ENCODE assay signal across 3 cellular contexts in the genomic region with DNA sequence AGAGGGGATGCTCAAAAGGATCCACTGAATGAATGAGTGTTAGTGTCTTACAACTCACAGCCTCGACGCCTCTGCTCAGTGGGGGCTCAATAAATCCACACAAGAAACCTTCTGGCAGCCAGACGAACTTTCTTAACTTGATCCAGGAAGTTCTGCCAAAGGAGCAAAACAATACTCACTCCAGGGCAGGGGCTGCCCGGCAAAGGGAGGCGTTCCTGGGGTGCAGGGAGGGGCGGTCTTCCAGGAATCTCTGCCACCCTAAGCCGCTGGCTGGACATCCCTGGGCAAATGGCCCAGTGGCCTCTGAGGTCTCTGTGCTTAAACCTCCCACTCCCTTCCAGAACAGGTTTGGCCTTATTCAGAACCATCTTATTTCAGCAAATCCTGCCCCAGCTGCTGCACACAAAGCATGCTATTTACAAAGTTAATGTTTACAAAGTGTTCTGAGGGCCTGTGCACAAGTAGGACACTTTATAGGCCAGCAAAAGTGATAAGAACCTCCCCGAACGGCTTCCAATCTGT.
TF ChIP-seq lines count a peak whose summit lies in the region.

No MANE protein-coding gene starts in this region.

TF ChIP-seq in GM23338, 12 proteins besides CTCF, POLR2A, EP300 and RAD21 (continues in another document):
- TF ChIP-seq, protein P1, sequence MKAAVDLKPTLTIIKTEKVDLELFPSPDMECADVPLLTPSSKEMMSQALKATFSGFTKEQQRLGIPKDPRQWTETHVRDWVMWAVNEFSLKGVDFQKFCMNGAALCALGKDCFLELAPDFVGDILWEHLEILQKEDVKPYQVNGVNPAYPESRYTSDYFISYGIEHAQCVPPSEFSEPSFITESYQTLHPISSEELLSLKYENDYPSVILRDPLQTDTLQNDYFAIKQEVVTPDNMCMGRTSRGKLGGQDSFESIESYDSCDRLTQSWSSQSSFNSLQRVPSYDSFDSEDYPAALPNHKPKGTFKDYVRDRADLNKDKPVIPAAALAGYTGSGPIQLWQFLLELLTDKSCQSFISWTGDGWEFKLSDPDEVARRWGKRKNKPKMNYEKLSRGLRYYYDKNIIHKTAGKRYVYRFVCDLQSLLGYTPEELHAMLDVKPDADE (IDR thresholded peaks at IDR 0.05), result no peak
- TF ChIP-seq POLR2AphosphoS5 (IDR thresholded peaks at IDR 0.05; ENCODE audit: low read depth), result no peak
- TF ChIP-seq JUNB (IDR thresholded peaks at IDR 0.05; ENCODE audit: unreplicated experiment), result no peak
- TF ChIP-seq CREB1 (CRISPR knock-in tag; IDR thresholded peaks at IDR 0.05; ENCODE audit: low read depth), result no peak

TF ChIP-seq in K562, 482 proteins besides CTCF, POLR2A, EP300 and RAD21 (continues in another document):
- TF ChIP-seq PHB2 (IDR thresholded peaks at IDR 0.05; ENCODE audit: low read depth), result no peak
- no peak for TF ChIP-seq PRDM10 (IDR thresholded peaks at IDR 0.05; ENCODE audit: partially characterized antibody)
- no peak for TF ChIP-seq AFF1 (IDR thresholded peaks at IDR 0.05; ENCODE audit: low read depth in 1 of 2, partially characterized antibody in 2 of 2)
- no peak for TF ChIP-seq DPF2 (IDR thresholded peaks at IDR 0.05)
- TF ChIP-seq, protein P2, sequence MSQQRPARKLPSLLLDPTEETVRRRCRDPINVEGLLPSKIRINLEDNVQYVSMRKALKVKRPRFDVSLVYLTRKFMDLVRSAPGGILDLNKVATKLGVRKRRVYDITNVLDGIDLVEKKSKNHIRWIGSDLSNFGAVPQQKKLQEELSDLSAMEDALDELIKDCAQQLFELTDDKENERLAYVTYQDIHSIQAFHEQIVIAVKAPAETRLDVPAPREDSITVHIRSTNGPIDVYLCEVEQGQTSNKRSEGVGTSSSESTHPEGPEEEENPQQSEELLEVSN (IDR thresholded peaks at IDR 0.05; ENCODE audit: borderline replicate concordance in 1 of 2, extremely low read depth in 1 of 2, insufficient read depth in 1 of 2, insufficient read length in 1 of 2, low read depth in 1 of 2, low read length in 1 of 2, poor library complexity in 1 of 2, severe bottlenecking in 1 of 2), result no peak
- TF ChIP-seq CBFB (CRISPR knock-in tag; IDR thresholded peaks at IDR 0.05), result no peak
- TF ChIP-seq E2F5 (CRISPR knock-in tag; IDR thresholded peaks at IDR 0.05), result no peak
- no peak for TF ChIP-seq JUNB (CRISPR knock-in tag; conservative IDR thresholded peaks at IDR 0.05)
- TF ChIP-seq GABPA (tag; conservative IDR thresholded peaks at IDR 0.05; ENCODE audit: low read depth), result no peak

TF ChIP-seq in liver, 16 proteins besides CTCF, POLR2A, EP300 and RAD21:
- TF ChIP-seq TAF1 (conservative IDR thresholded peaks at IDR 0.05), result no peak
- TF ChIP-seq NR2F2 (IDR thresholded peaks at IDR 0.05), result no peak
- TF ChIP-seq, protein P3, sequence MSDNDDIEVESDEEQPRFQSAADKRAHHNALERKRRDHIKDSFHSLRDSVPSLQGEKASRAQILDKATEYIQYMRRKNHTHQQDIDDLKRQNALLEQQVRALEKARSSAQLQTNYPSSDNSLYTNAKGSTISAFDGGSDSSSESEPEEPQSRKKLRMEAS (IDR thresholded peaks at IDR 0.05), result no peak
- TF ChIP-seq, protein P4, sequence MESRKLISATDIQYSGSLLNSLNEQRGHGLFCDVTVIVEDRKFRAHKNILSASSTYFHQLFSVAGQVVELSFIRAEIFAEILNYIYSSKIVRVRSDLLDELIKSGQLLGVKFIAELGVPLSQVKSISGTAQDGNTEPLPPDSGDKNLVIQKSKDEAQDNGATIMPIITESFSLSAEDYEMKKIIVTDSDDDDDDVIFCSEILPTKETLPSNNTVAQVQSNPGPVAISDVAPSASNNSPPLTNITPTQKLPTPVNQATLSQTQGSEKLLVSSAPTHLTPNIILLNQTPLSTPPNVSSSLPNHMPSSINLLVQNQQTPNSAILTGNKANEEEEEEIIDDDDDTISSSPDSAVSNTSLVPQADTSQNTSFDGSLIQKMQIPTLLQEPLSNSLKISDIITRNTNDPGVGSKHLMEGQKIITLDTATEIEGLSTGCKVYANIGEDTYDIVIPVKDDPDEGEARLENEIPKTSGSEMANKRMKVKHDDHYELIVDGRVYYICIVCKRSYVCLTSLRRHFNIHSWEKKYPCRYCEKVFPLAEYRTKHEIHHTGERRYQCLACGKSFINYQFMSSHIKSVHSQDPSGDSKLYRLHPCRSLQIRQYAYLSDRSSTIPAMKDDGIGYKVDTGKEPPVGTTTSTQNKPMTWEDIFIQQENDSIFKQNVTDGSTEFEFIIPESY (IDR thresholded peaks at IDR 0.05), result no peak
- peak; percentile 21 for TF ChIP-seq SP1 (IDR thresholded peaks at IDR 0.05)
- no peak for TF ChIP-seq RXRA (IDR thresholded peaks at IDR 0.05)
- TF ChIP-seq HNF4A (conservative IDR thresholded peaks at IDR 0.05), result no peak
- no peak for TF ChIP-seq EGR1 (IDR thresholded peaks at IDR 0.05; ENCODE audit: low read depth in 2 of 2)
